Comparison of ENCODE assay signal across 12 cellular contexts in genomic region chr11:121538054-121538453, GRCh38.
DNase-seq lines count a peak whose midpoint lies in the region; ATAC-seq, FAIRE-seq and TF ChIP-seq lines count a peak whose summit lies in the region.
"Had no signal": no experiment of that assay in that cellular context is flagged by ENCODE, and none has a peak within 500 bp of the region (broad histone marks: within the 10 kb centered on the region; RNA-seq: fewer than 3 reads in every experiment).

No MANE protein-coding gene starts in this region.

- no peaks in the 10 kb centered on the region for H3K9me3 Mint-ChIP-seq in CD4-positive, alpha-beta memory T cell
- H3K9me3 Mint-ChIP-seq: activated T-helper 2 cell treated with anti-CD3 and anti-CD28 coated beads, Interferon-gamma antibody, Interleukin-2, Interleukin-4, amounts not matched to agents 10 μg/mL and 5 μg/mL and 100 μg/mL, durations not matched to agents 14 hours and 24 hours and 36 hours; CD14-positive monocyte; GM23338 had no signal

- no peak for DNase-seq in CD4-positive, alpha-beta memory T cell
- DNase-seq in MM.1S (peak; percentile 40), pancreas (no peak), amniotic stem cell (lab: John Stamatoyannopoulos, UW) (no peak), DMS153 treated with DMSO at 0.1 percent for 48 hours (lab: John Stamatoyannopoulos, UW; ENCODE audit: unreplicated experiment) (no peak)
- DNase-seq: NCI-H774 had no signal

- H3K27ac Mint-ChIP-seq in CD4-positive, alpha-beta memory T cell, result peak overlapping the region in 5 of 7 donors; percentile 3 to 58 (median 25)
- H3K27ac Mint-ChIP-seq: activated T-helper 2 cell treated with anti-CD3 and anti-CD28 coated beads, Interferon-gamma antibody, Interleukin-2, Interleukin-4, amounts not matched to agents 10 μg/mL and 5 μg/mL and 100 μg/mL, durations not matched to agents 14 hours and 24 hours and 36 hours; GM23338 had no signal

- POLR2A ChIA-PET in CD4-positive, alpha-beta memory T cell (lab: Charles Lee; ENCODE audit: partially characterized antibody), result interaction anchor here (0.5 to 0.8 kb wide), 2 partner anchors 45 to 81 kb away, joined by 3 read pairs; no protein-coding TSS in a partner anchor

- ATAC-seq in GM18858 (IDR thresholded peaks at IDR 0.05; ENCODE audit: unreplicated experiment) (peak; percentile 58), HG02623 (IDR thresholded peaks at IDR 0.05; ENCODE audit: unreplicated experiment) (peak; percentile 43), pancreas (no peak), HG03097 (IDR thresholded peaks at IDR 0.05; ENCODE audit: low FRiP score, unreplicated experiment) (no peak)
- ATAC-seq: GM23338 had no signal

- TF ChIP-seq CTCF in MM.1S (IDR thresholded peaks at IDR 0.05; ENCODE audit: low read length) (no peak), pancreas (IDR thresholded peaks at IDR 0.05) (no peak)

- peaks cover 52 to 85% of the 10 kb centered on the region in 2 donors for H3K36me3 Mint-ChIP-seq in CD4-positive, alpha-beta memory T cell

- CTCF ChIA-PET in CD4-positive, alpha-beta memory T cell (lab: Charles Lee; ENCODE audit: partially characterized antibody), result no interaction called here

- no peaks in the 10 kb centered on the region for H3K9me2 ChIP-seq in MM.1S (replicated peaks; ENCODE audit: insufficient read depth, low read length)

- H3K4me3 ChIP-seq in CD4-positive, alpha-beta memory T cell (ENCODE audit: low read length in 2 of 2), result no peak overlapping the region
- H3K4me3 ChIP-seq in MM.1S (ENCODE audit: low read length), result no peak overlapping the region
- H3K4me3 ChIP-seq in pancreas, result no peak overlapping the region
- H3K4me3 ChIP-seq: GM23338 had no signal

- no peaks in the 10 kb centered on the region for H3F3A ChIP-seq in MM.1S (ENCODE audit: insufficient read depth, low read length)

- peaks cover 20% of the 10 kb centered on the region for H3K4me1 ChIP-seq in CD4-positive, alpha-beta memory T cell (ENCODE audit: insufficient read depth, low read length)
- H3K4me1 ChIP-seq in MM.1S (ENCODE audit: low read length), result 0 out of 2 replicates have a peak, but pooled peaks cover 8% of the 10 kb centered on the region
- no peaks in the 10 kb centered on the region for H3K4me1 ChIP-seq in pancreas

- no peaks in the 10 kb centered on the region for H3K79me2 ChIP-seq in MM.1S (ENCODE audit: low read length)

- H3K4me3 Mint-ChIP-seq in CD4-positive, alpha-beta memory T cell, result peak overlapping the region in 2 of 8 donors; percentile 21 to 33
- H3K4me3 Mint-ChIP-seq: CD14-positive monocyte, GM23338 had no signal

- no peak overlapping the region for H2AFZ ChIP-seq in MM.1S (ENCODE audit: low read length)
- H2AFZ ChIP-seq: GM23338 had no signal

- no peaks in the 10 kb centered on the region for H3K27me3 Mint-ChIP-seq in CD4-positive, alpha-beta memory T cell

- peaks cover 60% of the 10 kb centered on the region for H3K36me3 ChIP-seq in CD4-positive, alpha-beta memory T cell (ENCODE audit: insufficient read depth, low read length)
- H3K36me3 ChIP-seq in MM.1S (replicated peaks; ENCODE audit: insufficient read depth, low read length) (no peaks in the 10 kb centered on the region), pancreas (no peaks in the 10 kb centered on the region)

- intact Hi-C loops in CD4-positive, alpha-beta memory T cell (cut with micrococcal nuclease), result loop anchor here (2.0 to 5.0 kb wide), 2 partner anchors 13 to 86 kb away; partner anchors contain the start of genes SORL1 and SORL1-AS1
- intact Hi-C loops in pancreas (cut with DNase I), result no loop called here

- H3K27ac ChIP-seq in CD4-positive, alpha-beta memory T cell (ENCODE audit: low read depth, low read length), result no peak overlapping the region
- H3K27ac ChIP-seq in MM.1S (ENCODE audit: low read length) (no peak overlapping the region), pancreas (no peak overlapping the region)

- no peaks in the 10 kb centered on the region for H4K20me1 ChIP-seq in MM.1S (ENCODE audit: insufficient read depth, low read length)

- H3K4me2 ChIP-seq in MM.1S (ENCODE audit: low read depth, low read length), result peak overlapping the region; percentile 0; the same call in 1 of the 2 replicates
- H3K4me2 ChIP-seq: GM23338 had no signal

- H3K9me3 ChIP-seq in CD4-positive, alpha-beta memory T cell (ENCODE audit: control insufficient read depth in 1 of 2, low read length in 2 of 2), result no peaks in the 10 kb centered on the region
- H3K9me3 ChIP-seq in MM.1S (replicated peaks; ENCODE audit: insufficient read depth, low read length) (no peaks in the 10 kb centered on the region), pancreas (no peaks in the 10 kb centered on the region)

- H3K4me1 Mint-ChIP-seq in CD4-positive, alpha-beta memory T cell, result peaks cover 26 to 62% (median 40%) of the 10 kb centered on the region in 4 donors
- H3K4me1 Mint-ChIP-seq: CD14-positive monocyte had no signal

- 36 to 54% methylated on average over 1 of the region's 1 CpG for WGBS in pancreas, 2 donors

- H3K27me3 ChIP-seq in CD4-positive, alpha-beta memory T cell (ENCODE audit: insufficient read depth, low read length), result no peaks in the 10 kb centered on the region
- H3K27me3 ChIP-seq in MM.1S (replicated peaks; ENCODE audit: insufficient read depth, low read length) (no peaks in the 10 kb centered on the region), pancreas (peaks cover 0 to 3% (median 0%) of the 10 kb centered on the region in 4 donors)

- no peak overlapping the region for H3K9ac ChIP-seq in MM.1S (ENCODE audit: low read length)

- no peak for FAIRE-seq in pancreas (lab: Jason Lieb, UNC)

Comparison
In these comparisons a context has a peak if more than half of its experiments do, and no peak if none do; other contexts are left out.
1. ATAC-seq: peak in GM18858 (single experiment) and HG02623 (single experiment); none in pancreas (0 of 4) and HG03097 (single experiment).